Comparison of ENCODE assay signal across 6 cellular contexts in the genomic region with DNA sequence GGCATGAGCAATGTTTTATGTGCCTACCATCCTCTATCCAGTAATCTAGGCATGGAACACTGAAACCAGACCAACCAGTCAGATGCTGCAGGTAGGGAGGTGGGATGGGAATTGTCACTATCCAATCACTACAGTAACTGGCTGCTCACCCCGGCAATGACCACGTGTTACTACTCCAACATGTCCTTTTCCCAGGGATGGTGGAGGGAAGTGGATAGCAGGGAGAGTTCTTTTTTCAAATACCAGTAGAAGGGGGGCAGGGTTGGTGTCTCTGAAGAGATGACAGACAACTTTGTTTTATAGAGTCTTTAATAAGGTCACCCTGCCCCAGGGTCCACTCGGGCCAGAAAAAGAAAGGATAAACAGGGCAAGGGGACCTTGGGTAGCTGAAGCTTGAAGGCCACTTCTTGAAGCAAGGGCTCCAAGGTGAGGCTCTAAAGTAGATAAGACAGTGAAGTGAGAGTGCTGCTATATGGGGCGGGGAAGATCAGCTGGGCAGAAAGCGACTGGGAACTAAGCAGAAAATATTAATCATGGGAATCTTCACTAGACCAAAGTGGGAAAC. TPM values are rescaled to one million over a fixed set of nuclear protein-coding genes. Genes with fewer than 3 reads are reported as not detected.
DNase-seq lines count a peak whose midpoint lies in the region; ATAC-seq and TF ChIP-seq lines count a peak whose summit lies in the region.

No MANE protein-coding gene starts in this region.

- H3K36me3 ChIP-seq in Peyer's patch: peaks cover 0 to 65% (median 2%) of the 10 kb centered on the region in 3 donors
- H3K36me3 ChIP-seq in stomach: peaks cover 42 to 77% (median 74%) of the 10 kb centered on the region in 4 donors

- 35 to 44% (median 38%) methylated on average over 5 of the region's 5 CpGs for WGBS in stomach, 5 donors

- no peak for TF ChIP-seq CTCF in Peyer's patch (IDR thresholded peaks at IDR 0.05)
- no peak for TF ChIP-seq CTCF in fibroblast of pulmonary artery (IDR thresholded peaks at IDR 0.05; ENCODE audit: low read length, missing control alignments)
- TF ChIP-seq CTCF in stomach (IDR thresholded peaks at IDR 0.05): no peak

- H3K27me3 ChIP-seq in Peyer's patch (no peaks in the 10 kb centered on the region), stomach (no peaks in the 10 kb centered on the region)

- TF ChIP-seq EP300 in stomach (IDR thresholded peaks at IDR 0.05): no peak

- H3K27ac ChIP-seq in Peyer's patch (peak overlapping the region; percentile 62 to 73 (median 70)), stomach (peak overlapping the region; percentile 41 to 89 (median 86))

- intact Hi-C loops in stomach (cut with DNase I; ENCODE audit: low total_unique reads): no loop called here

- H3K9me3 ChIP-seq in Peyer's patch: no peaks in the 10 kb centered on the region
- no peaks in the 10 kb centered on the region for H3K9me3 ChIP-seq in stomach

- peak in 1 of 3 donors; percentile 44 for DNase-seq in Peyer's patch
- no peak for DNase-seq in fibroblast of pulmonary artery (ENCODE audit: low read depth)
- no peak for DNase-seq in stomach
- DNase-seq in stimulated activated CD4-positive, alpha-beta T cell treated with anti-CD3 and anti-CD28 coated beads, Interleukin-4, amount 100 ng/mL, for 4 hours: no peak

- no peak for TF ChIP-seq POLR2A in Peyer's patch (IDR thresholded peaks at IDR 0.05)
- TF ChIP-seq POLR2A in stomach (IDR thresholded peaks at IDR 0.05): no peak

- H3K4me1 ChIP-seq in Peyer's patch (peaks cover 0 to 43% (median 7%) of the 10 kb centered on the region in 4 donors), stomach (peaks cover 33 to 72% (median 56%) of the 10 kb centered on the region in 4 donors)

- no peak for ATAC-seq in HG02623 (IDR thresholded peaks at IDR 0.05; ENCODE audit: unreplicated experiment)
- no peak for ATAC-seq in GM18520 (IDR thresholded peaks at IDR 0.05; ENCODE audit: unreplicated experiment)

- H3K4me3 ChIP-seq in Peyer's patch (peak overlapping the region in 2 of 4 donors; percentile 71 to 75), fibroblast of pulmonary artery (replicated peaks; ENCODE audit: low read depth, low read length) (peak overlapping the region; percentile 97), stomach (peak overlapping the region in 3 of 4 donors; percentile 61 to 68 (median 65))

RNA-seq across cellular contexts. Expression of a gene that starts 14.7 kb away (rescaled TPM):
- total RNA-seq in Peyer's patch: 10 to 100 TPM in 1 of 4 donors, 1 to 10 TPM in 3; 1.1 to 12.4 (median 5.5) TPM
- total RNA-seq in stomach: 10 to 100 TPM in 1 of 5 donors, 1 to 10 TPM in 3, not detected in 1; 1.2 to 14.3 (median 4.8) TPM
- 1 to 10 TPM; 2.3 to 4.0 (median 3.2) TPM for polyA plus RNA-seq in stomach

RNA-seq across cellular contexts. Expression of a gene that starts 22.9 kb away (rescaled TPM):
- total RNA-seq in Peyer's patch (100 to 1,000 TPM; 130 to 281 (median 238) TPM), stomach (100 to 1,000 TPM; 114 to 232 (median 123) TPM)
- polyA plus RNA-seq in stomach: 10 to 100 TPM; 37.1 to 86.4 (median 52.7) TPM

RNA-seq across cellular contexts. Expression of a gene that starts 23.2 kb away (rescaled TPM):
- 10 to 100 TPM in 3 of 4 donors, 1 to 10 TPM in 1; 5.0 to 30.3 (median 18.8) TPM for total RNA-seq in Peyer's patch
- 10 to 100 TPM in 2 of 5 donors, 1 to 10 TPM in 2, not detected in 1; 1.8 to 25.2 (median 14.0) TPM for total RNA-seq in stomach
- polyA plus RNA-seq in stomach: 10 to 100 TPM; 27.4 to 51.8 (median 49.8) TPM

RNA-seq across cellular contexts. Expression of a gene that starts 30.0 kb away (rescaled TPM):
- total RNA-seq in Peyer's patch (not detected), stomach (not detected)
- polyA plus RNA-seq in stomach: not detected

RNA-seq across cellular contexts. Expression of a gene that starts 32.7 kb away (rescaled TPM):
- not detected for total RNA-seq in Peyer's patch
- total RNA-seq in stomach: not detected
- polyA plus RNA-seq in stomach: not detected
